In the genomic region with DNA sequence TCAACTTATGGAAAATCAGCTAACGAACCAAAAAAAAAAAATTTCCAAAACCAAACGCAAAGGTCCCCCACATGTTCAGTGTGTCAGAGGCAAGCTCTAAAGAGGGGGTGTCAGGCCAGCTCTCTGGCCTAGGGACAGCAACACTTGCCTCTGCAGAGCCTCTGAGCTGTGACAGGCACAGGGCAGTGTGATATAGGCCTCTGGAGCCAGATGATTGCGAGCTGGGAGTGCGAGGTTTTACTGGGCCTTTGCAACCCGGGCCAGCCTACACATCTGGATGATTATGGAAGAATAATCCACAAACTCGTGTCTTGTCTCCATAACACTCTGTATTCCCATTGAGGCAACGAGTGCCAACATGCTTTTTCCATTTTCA, we compare ENCODE assay signal across 15 cellular contexts.
DNase-seq lines count a peak whose midpoint lies in the region; ATAC-seq and TF ChIP-seq lines count a peak whose summit lies in the region.
"Had no signal": no experiment of that assay in that cellular context is flagged by ENCODE, and none has a peak within 500 bp of the region (broad histone marks: within the 10 kb centered on the region; RNA-seq: fewer than 3 reads in every experiment).

No MANE protein-coding gene starts in this region.

- intact Hi-C loops in left ventricle myocardium superior (cut with micrococcal nuclease) (no loop called here), posterior cingulate gyrus (cut with DNase I) (no loop called here)

- H3K9me3 ChIP-seq in BLaER1: peaks cover 24% of the 10 kb centered on the region
- no peaks in the 10 kb centered on the region for H3K9me3 ChIP-seq in Karpas-422 (ENCODE audit: low read length)

- H3K9me3 Mint-ChIP-seq in activated naive CD8-positive, alpha-beta T cell treated with anti-CD3 and anti-CD28 coated beads, Interleukin-2, amount 50 U/mL, for 24 hours: peaks cover 4% of the 10 kb centered on the region

- H4K20me1 ChIP-seq in BLaER1: no peaks in the 10 kb centered on the region
- no peaks in the 10 kb centered on the region for H4K20me1 ChIP-seq in Karpas-422 (ENCODE audit: insufficient read depth, low read depth, low read length)

- H3K4me3 ChIP-seq in BLaER1: no peak overlapping the region
- H3K4me3 ChIP-seq in Karpas-422 (ENCODE audit: low read length): no peak overlapping the region
- no peak overlapping the region for H3K4me3 ChIP-seq in rectal smooth muscle tissue (ENCODE audit: low read length)

- H3K4me1 ChIP-seq in BLaER1: peaks cover 27% of the 10 kb centered on the region
- no peaks in the 10 kb centered on the region for H3K4me1 ChIP-seq in Karpas-422 (ENCODE audit: low read length)
- H3K4me1 ChIP-seq in rectal smooth muscle tissue (ENCODE audit: control insufficient read depth, insufficient read depth, low read length): no peaks in the 10 kb centered on the region
- H3K4me1 ChIP-seq: Caco-2 had no signal

- ATAC-seq in left ventricle myocardium superior: peak; percentile 65
- no peak for ATAC-seq in omental fat pad (ENCODE audit: low FRiP score)
- ATAC-seq in activated naive CD8-positive, alpha-beta T cell treated with anti-CD3 and anti-CD28 coated beads, Interleukin-2, amount 50 U/mL, for 24 hours: no peak

- H3K27ac Mint-ChIP-seq in activated naive CD8-positive, alpha-beta T cell treated with anti-CD3 and anti-CD28 coated beads, Interleukin-2, amount 50 U/mL, for 24 hours: no peak overlapping the region
- H3K27ac Mint-ChIP-seq: CD4-positive, CD25-positive, alpha-beta regulatory T cell had no signal

- TF ChIP-seq CTCF in omental fat pad (IDR thresholded peaks at IDR 0.05): no peak

- H3K4me3 Mint-ChIP-seq in activated naive CD8-positive, alpha-beta T cell treated with anti-CD3 and anti-CD28 coated beads, Interleukin-2, amount 50 U/mL, for 24 hours: no peak overlapping the region
- H3K4me3 Mint-ChIP-seq: CD4-positive, CD25-positive, alpha-beta regulatory T cell had no signal

- no peaks in the 10 kb centered on the region for H3K4me1 Mint-ChIP-seq in activated naive CD8-positive, alpha-beta T cell treated with anti-CD3 and anti-CD28 coated beads, Interleukin-2, amount 50 U/mL, for 24 hours
- H3K4me1 Mint-ChIP-seq: CD4-positive, CD25-positive, alpha-beta regulatory T cell had no signal

- no peak overlapping the region for H2AFZ ChIP-seq in Karpas-422 (ENCODE audit: low read length)

- no peaks in the 10 kb centered on the region for H3K79me2 ChIP-seq in Karpas-422 (ENCODE audit: low read length)

- H3K9ac ChIP-seq in BLaER1: no peak overlapping the region
- H3K9ac ChIP-seq in Karpas-422 (ENCODE audit: low read length): no peak overlapping the region
- no peak overlapping the region for H3K9ac ChIP-seq in rectal smooth muscle tissue (ENCODE audit: low read length)

- peaks cover 7% of the 10 kb centered on the region for H3K27me3 Mint-ChIP-seq in activated naive CD8-positive, alpha-beta T cell treated with anti-CD3 and anti-CD28 coated beads, Interleukin-2, amount 50 U/mL, for 24 hours

- H3K4me2 ChIP-seq in BLaER1 (no peak overlapping the region), Karpas-422 (ENCODE audit: low read depth, low read length, poor library complexity, severe bottlenecking) (no peak overlapping the region)

- no peaks in the 10 kb centered on the region for H3K36me3 Mint-ChIP-seq in activated naive CD8-positive, alpha-beta T cell treated with anti-CD3 and anti-CD28 coated beads, Interleukin-2, amount 50 U/mL, for 24 hours (ENCODE audit: low read depth)
- H3K36me3 Mint-ChIP-seq: CD4-positive, CD25-positive, alpha-beta regulatory T cell had no signal

- H3K27me3 ChIP-seq in BLaER1 (no peaks in the 10 kb centered on the region), Karpas-422 (ENCODE audit: low read length) (no peaks in the 10 kb centered on the region), rectal smooth muscle tissue (ENCODE audit: control insufficient read depth, insufficient read depth, low read length) (no peaks in the 10 kb centered on the region)

- DNase-seq in Karpas-422 (peak; percentile 20), left ventricle myocardium superior (no peak), omental fat pad (ENCODE audit: low spot score) (no peak), posterior cingulate gyrus (no peak)
- DNase-seq in activated naive CD4-positive, alpha-beta T cell treated with anti-CD3 and anti-CD28 coated beads, Interleukin-2, amount 50 U/mL, for 16 hours: no peak
- no peak for DNase-seq in activated naive CD8-positive, alpha-beta T cell treated with anti-CD3 and anti-CD28 coated beads, Interleukin-2, amount 50 U/mL, for 24 hours
- DNase-seq: CD4-positive, CD25-positive, alpha-beta regulatory T cell; NCI-H1105; NCI-H2081; NCI-H2171 treated with DMSO at 0.1 percent for 48 hours; NCI-H446; NCI-H526 treated with DMSO at 0.1 percent for 48 hours had no signal

- H3K36me3 ChIP-seq in BLaER1: no peaks in the 10 kb centered on the region
- H3K36me3 ChIP-seq in Karpas-422 (ENCODE audit: insufficient read depth, low read length): no peaks in the 10 kb centered on the region
- no peaks in the 10 kb centered on the region for H3K36me3 ChIP-seq in rectal smooth muscle tissue (ENCODE audit: control insufficient read depth, insufficient read depth, low read length)

- H3K27ac ChIP-seq in BLaER1: peak overlapping the region; percentile 42; the same call in 1 of the 2 replicates
- no peak overlapping the region for H3K27ac ChIP-seq in Karpas-422 (ENCODE audit: low read length)
- H3K27ac ChIP-seq in rectal smooth muscle tissue (ENCODE audit: low read depth, low read length): peak overlapping the region; percentile 40

- H3K9me2 ChIP-seq in Karpas-422 (replicated peaks; ENCODE audit: insufficient read depth, low read length): no peaks in the 10 kb centered on the region
